Comparison of ENCODE assay signal across 25 cellular contexts in genomic region chr5:109136906-109137305, GRCh38.
"Had no signal": no experiment of that assay in that cellular context is flagged by ENCODE, and none has a peak within 500 bp of the region (broad histone marks: within the 10 kb centered on the region; RNA-seq: fewer than 3 reads in every experiment).

No MANE protein-coding gene starts in this region.

- H3K4me2 ChIP-seq: hepatocyte had no signal

- DNase-seq: colonic mucosa; cortex of kidney; dermis blood vessel endothelial cell; dorsolateral prefrontal cortex; effector CD4-positive, alpha-beta T cell; effector CD8-positive, alpha-beta T cell; effector memory CD4-positive, alpha-beta T cell; effector memory CD8-positive, alpha-beta T cell; endodermal cell; erythroblast; esophagus squamous epithelium; foreskin fibroblast; foreskin keratinocyte; foreskin melanocyte; gastrocnemius medialis; glutamatergic neuron; head of caudate nucleus; heart left ventricle; heart right ventricle had no signal

- H3K9me3 ChIP-seq: colonic mucosa, esophagus muscularis mucosa, esophagus squamous epithelium, gastrocnemius medialis, gastroesophageal sphincter, heart left ventricle, heart right ventricle had no signal

- ATAC-seq: effector memory CD8-positive, alpha-beta T cell; esophagus mucosa; foreskin keratinocyte; gastrocnemius medialis; gastroesophageal sphincter; heart left ventricle; heart right ventricle had no signal

- H3K4me1 ChIP-seq: colonic mucosa, foreskin keratinocyte, gastrocnemius medialis had no signal

- H2AFZ ChIP-seq: hepatocyte had no signal

- H3K27me3 ChIP-seq: colonic mucosa, dorsolateral prefrontal cortex, esophagus muscularis mucosa, esophagus squamous epithelium, foreskin keratinocyte, gastrocnemius medialis, gastroesophageal sphincter, heart left ventricle, heart right ventricle, hepatocyte had no signal

- H3K36me3 ChIP-seq: colonic mucosa, esophagus muscularis mucosa, esophagus squamous epithelium, gastrocnemius medialis, gastroesophageal sphincter, heart left ventricle, heart right ventricle had no signal

- H3K4me3 ChIP-seq: colonic mucosa, coronary artery, dorsolateral prefrontal cortex, esophagus muscularis mucosa, esophagus squamous epithelium, gastrocnemius medialis, gastroesophageal sphincter, heart left ventricle, heart right ventricle, hepatocyte had no signal

- H3K27ac ChIP-seq: colonic mucosa, coronary artery, dorsolateral prefrontal cortex, epithelial cell of prostate, esophagus muscularis mucosa, esophagus squamous epithelium, foreskin keratinocyte, gastrocnemius medialis, gastroesophageal sphincter, heart left ventricle, heart right ventricle, hepatocyte had no signal
